18 cellular contexts compared by ENCODE assay signal in the genomic region with DNA sequence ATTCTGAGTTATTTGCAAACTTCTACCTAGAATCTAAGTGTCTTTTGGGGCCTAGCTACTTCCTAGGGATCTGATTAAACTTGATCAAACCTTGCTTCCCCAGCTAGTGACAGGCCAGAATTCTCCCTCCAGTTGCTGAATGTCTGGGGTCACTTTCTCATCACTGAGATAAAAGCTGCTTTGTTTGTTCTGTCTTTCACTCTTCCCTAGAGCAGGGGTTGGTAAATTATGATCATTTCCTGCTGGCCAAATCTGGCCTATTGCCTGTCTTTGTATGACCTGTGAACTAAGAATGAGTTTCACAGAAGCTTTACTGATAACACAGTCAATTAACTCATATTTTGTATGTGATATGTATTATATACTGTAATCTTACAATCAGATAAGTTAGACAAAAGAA.
"Had no signal": no experiment of that assay in that cellular context is flagged by ENCODE, and none has a peak within 500 bp of the region (broad histone marks: within the 10 kb centered on the region; RNA-seq: fewer than 3 reads in every experiment).

No MANE protein-coding gene starts in this region.

- H3K27ac Mint-ChIP-seq: activated naive CD4-positive, alpha-beta T cell treated with anti-CD3 and anti-CD28 coated beads for 36 hours; activated naive CD8-positive, alpha-beta T cell treated with anti-CD3 and anti-CD28 coated beads, Interleukin-2, amount 50 U/mL, for 24 hours; activated T-helper 17 cell treated with anti-CD3 and anti-CD28 coated beads, Interleukin-2, amount 50 U/mL, for 72 hours had no signal

- H3K27me3 ChIP-seq: ascending aorta, esophagus muscularis mucosa, stomach, testis, upper lobe of right lung had no signal

- H3K9me3 ChIP-seq: ascending aorta, esophagus muscularis mucosa, stomach, testis, upper lobe of right lung had no signal

- H3K4me1 Mint-ChIP-seq: activated naive CD8-positive, alpha-beta T cell treated with anti-CD3 and anti-CD28 coated beads, Interleukin-2, amount 50 U/mL, for 24 hours; activated T-helper 17 cell treated with anti-CD3 and anti-CD28 coated beads, Interleukin-2, amount 50 U/mL, for 72 hours had no signal

- ATAC-seq: activated CD4-positive, CD25-positive, alpha-beta regulatory T cell treated with anti-CD3 and anti-CD28 coated beads, Interleukin-2, amount 50 U/mL, for 24 hours; activated naive CD8-positive, alpha-beta T cell treated with anti-CD3 and anti-CD28 coated beads, Interleukin-2, amount 50 U/mL, for 24 hours; activated T-helper 17 cell treated with anti-CD3 and anti-CD28 coated beads, Interleukin-2, amount 50 U/mL, for 72 hours; left ventricle myocardium superior; upper lobe of right lung had no signal

- H3K27ac ChIP-seq: ascending aorta, esophagus muscularis mucosa, parathyroid adenoma, stomach, testis, upper lobe of right lung had no signal

- H3K4me3 ChIP-seq: ascending aorta, esophagus muscularis mucosa, stomach, testis, upper lobe of right lung had no signal

- H3K27me3 Mint-ChIP-seq: activated T-helper 17 cell treated with anti-CD3 and anti-CD28 coated beads, Interleukin-2, amount 50 U/mL, for 72 hours had no signal

- H3K36me3 ChIP-seq: ascending aorta, esophagus muscularis mucosa, stomach, upper lobe of right lung had no signal

- H3K9me3 Mint-ChIP-seq: activated naive CD4-positive, alpha-beta T cell treated with anti-CD3 and anti-CD28 coated beads for 36 hours; activated naive CD8-positive, alpha-beta T cell treated with anti-CD3 and anti-CD28 coated beads, Interleukin-2, amount 50 U/mL, for 24 hours; activated T-helper 17 cell treated with anti-CD3 and anti-CD28 coated beads, Interleukin-2, amount 50 U/mL, for 72 hours had no signal

- H3K4me1 ChIP-seq: parathyroid adenoma, testis, upper lobe of right lung had no signal

- DNase-seq: activated naive CD4-positive, alpha-beta T cell treated with anti-CD3 and anti-CD28 coated beads for 36 hours; activated naive CD8-positive, alpha-beta T cell treated with anti-CD3 and anti-CD28 coated beads, Interleukin-2, amount 50 U/mL, for 24 hours; activated T-cell treated with anti-CD3 and anti-CD28 coated beads for 4 hours; hippocampal formation; kidney; left ventricle myocardium superior; stimulated activated CD4-positive, alpha-beta T cell treated with anti-CD3 and anti-CD28 coated beads, Interleukin-12 subunit alpha, Interleukin-12 subunit beta, amount 100 ng/mL, for 4 hours; stimulated activated CD4-positive, alpha-beta T cell treated with anti-CD3 and anti-CD28 coated beads, Interleukin-2, amount 100 ng/mL, for 24 hours; stomach; T-helper 1 cell; T1000; testis; upper lobe of right lung had no signal

- H3K4me3 Mint-ChIP-seq: activated naive CD4-positive, alpha-beta T cell treated with anti-CD3 and anti-CD28 coated beads for 36 hours; activated naive CD8-positive, alpha-beta T cell treated with anti-CD3 and anti-CD28 coated beads, Interleukin-2, amount 50 U/mL, for 24 hours; activated T-helper 17 cell treated with anti-CD3 and anti-CD28 coated beads, Interleukin-2, amount 50 U/mL, for 72 hours had no signal
